Comparison of ENCODE assay signal across 8 cellular contexts in the genomic region with DNA sequence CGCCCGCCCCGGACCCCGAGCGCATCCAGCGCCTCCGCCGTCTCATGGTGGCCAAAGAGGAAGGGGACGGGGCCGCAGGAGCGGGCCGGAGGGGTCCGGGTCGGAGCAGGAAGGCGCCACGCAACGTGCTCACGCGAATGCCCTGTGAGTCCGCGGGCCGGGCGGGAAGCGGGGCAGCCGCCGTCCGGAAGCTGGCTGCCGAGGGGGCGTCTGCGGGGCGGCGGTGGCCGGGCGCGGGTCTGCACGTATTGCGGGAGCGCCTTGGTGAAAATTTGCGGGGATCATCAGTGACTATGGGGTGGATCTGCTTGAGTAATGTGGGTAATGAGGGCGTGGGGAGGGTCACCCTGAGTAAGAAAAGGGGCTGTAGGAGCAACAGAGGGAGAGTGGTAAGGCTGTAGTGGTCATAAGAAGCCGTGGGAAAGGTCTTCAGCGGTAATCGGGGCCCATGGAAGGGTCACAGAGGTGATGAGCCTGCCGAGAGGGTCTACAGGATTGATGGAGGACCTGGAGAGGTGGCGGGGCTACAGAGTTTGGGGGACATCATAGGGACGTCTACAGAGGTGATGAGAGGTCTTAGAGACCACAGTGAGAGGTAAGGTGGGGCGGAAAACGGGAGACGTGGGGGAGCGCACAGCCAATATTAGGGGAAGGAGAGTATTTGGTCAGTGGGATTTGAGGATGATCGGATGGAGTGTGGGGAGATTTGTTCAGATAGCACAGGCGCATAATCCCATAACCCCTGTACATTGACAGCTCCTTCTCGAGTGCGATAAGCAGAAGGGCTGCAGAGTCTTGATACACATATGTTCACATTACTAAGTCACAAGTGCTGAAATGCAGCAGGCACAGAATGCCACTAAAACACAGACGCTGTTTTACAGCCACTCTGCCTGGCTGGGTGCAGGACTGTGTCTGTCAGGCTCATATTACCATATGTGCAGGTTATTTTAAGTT. TPM values are rescaled to one million over a fixed set of nuclear protein-coding genes. Genes with fewer than 3 reads are reported as not detected.
DNase-seq lines count a peak whose midpoint lies in the region; ATAC-seq, FAIRE-seq and TF ChIP-seq lines count a peak whose summit lies in the region.

No MANE protein-coding gene starts in this region.

- peak; percentile 34 for ATAC-seq in GM18907 (IDR thresholded peaks at IDR 0.05; ENCODE audit: unreplicated experiment)
- peak; percentile 35 for ATAC-seq in HG03280 (IDR thresholded peaks at IDR 0.05; ENCODE audit: unreplicated experiment)

- peak overlapping the region; percentile 77 for H3K27ac Mint-ChIP-seq in endothelial cell (ENCODE audit: unreplicated experiment)

- no peaks in the 10 kb centered on the region for H3K27me3 ChIP-seq in muscle layer of colon (ENCODE audit: control insufficient read depth in 1 of 2, insufficient read depth in 2 of 2, low read length in 2 of 2)

- no peaks in the 10 kb centered on the region for H3K36me3 Mint-ChIP-seq in endothelial cell (ENCODE audit: low read depth, unreplicated experiment)

- no peak for TF ChIP-seq CTCF in endothelial cell (IDR thresholded peaks at IDR 0.05; ENCODE audit: unreplicated experiment)

- no peak for FAIRE-seq in urothelium cell line (lab: Jason Lieb, UNC)

- peaks cover 22% of the 10 kb centered on the region for H3K4me1 ChIP-seq in muscle layer of colon (ENCODE audit: insufficient read depth, low read length)

- H3K27me3 Mint-ChIP-seq in endothelial cell (ENCODE audit: unreplicated experiment) = peaks cover 11% of the 10 kb centered on the region

- H3K4me1 Mint-ChIP-seq in endothelial cell (ENCODE audit: unreplicated experiment) = peaks cover 12% of the 10 kb centered on the region

- peak overlapping the region; percentile 70 to 83 for H3K4me3 ChIP-seq in muscle layer of colon (ENCODE audit: low read depth in 1 of 2, low read length in 2 of 2)

- peak; percentile 18 for DNase-seq in Ammon's horn (ENCODE audit: low spot score)
- DNase-seq in UCSD-AML1 (lab: John Stamatoyannopoulos, UW; ENCODE audit: unreplicated experiment) = peak; percentile 44
- peak; percentile 42 for DNase-seq in endothelial cell (ENCODE audit: low spot score)
- DNase-seq in urothelium cell line (ENCODE audit: low spot score) = peak; percentile 17
- DNase-seq in medulla oblongata (ENCODE audit: extremely low spot score) = no peak

- peak overlapping the region; percentile 55 for H3K27ac ChIP-seq in muscle layer of colon (ENCODE audit: low read depth, low read length)

- H3K36me3 ChIP-seq in muscle layer of colon (ENCODE audit: insufficient read depth, low read length) = peaks cover 9% of the 10 kb centered on the region

- H3K9me3 Mint-ChIP-seq in endothelial cell (ENCODE audit: unreplicated experiment) = no peaks in the 10 kb centered on the region

- H3K4me3 Mint-ChIP-seq in endothelial cell (ENCODE audit: unreplicated experiment) = peak overlapping the region; percentile 99

- H3K9ac ChIP-seq in muscle layer of colon (ENCODE audit: low read length) = peak overlapping the region; percentile 78

- H3K9me3 ChIP-seq in muscle layer of colon (ENCODE audit: low read length) = no peaks in the 10 kb centered on the region

RNA-seq across cellular contexts. Expression of a gene that starts 0.8 kb away (rescaled TPM):
- total RNA-seq in endothelial cell (ENCODE audit: unreplicated experiment) = 6.0 TPM

RNA-seq across cellular contexts. Expression of a gene that starts 13.1 kb away (rescaled TPM):
- 6.4 TPM for total RNA-seq in endothelial cell (ENCODE audit: unreplicated experiment)
